Comparison of ENCODE assay signal across 9 cellular contexts in the genomic region with DNA sequence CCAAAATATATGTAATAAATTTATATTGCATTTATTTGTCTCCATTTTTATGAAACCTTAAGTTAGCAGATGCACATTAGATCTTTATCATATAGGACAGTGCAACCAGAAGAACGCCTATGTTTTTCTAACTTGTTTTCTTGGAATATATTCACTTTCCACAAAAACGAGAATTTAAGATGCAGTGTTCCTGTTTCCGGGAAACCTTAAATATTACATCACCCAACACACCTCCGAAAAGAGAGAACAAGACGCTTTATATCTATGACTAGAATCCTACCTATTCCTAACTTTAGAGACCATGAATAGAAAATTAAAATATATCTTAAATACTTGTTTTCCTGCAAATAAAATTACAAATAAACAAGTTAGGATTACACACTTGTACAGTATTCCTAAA. TPM values are rescaled to one million over a fixed set of nuclear protein-coding genes. Genes with fewer than 3 reads are reported as not detected.
DNase-seq lines count a peak whose midpoint lies in the region; ATAC-seq and TF ChIP-seq lines count a peak whose summit lies in the region.
"Had no signal": no experiment of that assay in that cellular context is flagged by ENCODE, and none has a peak within 500 bp of the region (broad histone marks: within the 10 kb centered on the region; RNA-seq: fewer than 3 reads in every experiment).

No MANE protein-coding gene starts in this region.

- DNase-seq in SK-N-SH: no peak
- DNase-seq in MM.1S: no peak
- DNase-seq in mammary epithelial cell: no peak
- no peak for DNase-seq in neural progenitor cell (ENCODE audit: low spot score)
- DNase-seq in foreskin keratinocyte: no peak
- DNase-seq in posterior vena cava (ENCODE audit: low spot score): no peak
- DNase-seq: stimulated activated CD4-positive, alpha-beta T cell treated with anti-CD3 and anti-CD28 coated beads, Interleukin-12 subunit alpha, Interleukin-12 subunit beta, amount 100 ng/mL, for 4 hours had no signal

- H2AFZ ChIP-seq in SK-N-SH (ENCODE audit: low read depth) (0 out of 2 replicates have a peak overlapping the region, but pooled peaks have one; percentile 75), MM.1S (ENCODE audit: low read length) (no peak overlapping the region), mammary epithelial cell (ENCODE audit: low read depth, low read length) (no peak overlapping the region), neural progenitor cell (replicated peaks) (no peak overlapping the region)

- peaks cover 76% of the 10 kb centered on the region for H3K79me2 ChIP-seq in SK-N-SH (ENCODE audit: insufficient read depth)
- H3K79me2 ChIP-seq in MM.1S (ENCODE audit: low read length): peaks cover 69% of the 10 kb centered on the region
- peaks cover 69% of the 10 kb centered on the region for H3K79me2 ChIP-seq in mammary epithelial cell (ENCODE audit: insufficient read depth, low read length)
- H3K79me2 ChIP-seq in neural progenitor cell (ENCODE audit: low read depth): peaks cover 74% of the 10 kb centered on the region

- H3K4me3 ChIP-seq in SK-N-SH (ENCODE audit: low read depth in 2 of 2, low read length in 1 of 2) (peak overlapping the region; percentile 75 to 92; a peak in 2 of 4 replicates), MM.1S (ENCODE audit: low read length) (peak overlapping the region; percentile 90), mammary epithelial cell (replicated peaks in 1 of 3; ENCODE audit: insufficient read depth in 1 of 3, low read depth in 2 of 3, low read length in 3 of 3) (peak overlapping the region in 2 of 3 experiments; percentile 79 to 87), neural progenitor cell (peak overlapping the region; percentile 91)

- TF ChIP-seq CTCF in SK-N-SH (IDR thresholded peaks at IDR 0.05): no peak
- TF ChIP-seq CTCF in MM.1S (IDR thresholded peaks at IDR 0.05; ENCODE audit: low read length): no peak
- TF ChIP-seq CTCF in mammary epithelial cell (conservative IDR thresholded peaks at IDR 0.05 in 1 of 2, IDR thresholded peaks at IDR 0.05 in 1 of 2; ENCODE audit: extremely low read depth in 1 of 2, insufficient read depth in 1 of 2, low read depth in 1 of 2, low read length in 2 of 2): no peak
- TF ChIP-seq CTCF in neural progenitor cell (IDR thresholded peaks at IDR 0.05): no peak
- TF ChIP-seq CTCF in foreskin keratinocyte (conservative IDR thresholded peaks at IDR 0.05): no peak

- H3K9me3 Mint-ChIP-seq in neural progenitor cell: peaks cover 18% of the 10 kb centered on the region

- peaks cover 29% of the 10 kb centered on the region for H3K4me1 Mint-ChIP-seq in neural progenitor cell

- no peak overlapping the region for H3K27ac Mint-ChIP-seq in neural progenitor cell

- H3K4me3 Mint-ChIP-seq in neural progenitor cell: peak overlapping the region; percentile 99

- H3K27me3 ChIP-seq in SK-N-SH (ENCODE audit: insufficient read depth): no peaks in the 10 kb centered on the region
- H3K27me3 ChIP-seq in MM.1S (replicated peaks; ENCODE audit: insufficient read depth, low read length): no peaks in the 10 kb centered on the region
- no peaks in the 10 kb centered on the region for H3K27me3 ChIP-seq in mammary epithelial cell (ENCODE audit: insufficient read depth, low read length)
- no peaks in the 10 kb centered on the region for H3K27me3 ChIP-seq in neural progenitor cell
- no peaks in the 10 kb centered on the region for H3K27me3 ChIP-seq in foreskin keratinocyte

- H4K20me1 ChIP-seq in SK-N-SH (ENCODE audit: insufficient read depth) (peaks cover 24% of the 10 kb centered on the region; the same call in 1 of the 2 replicates), MM.1S (ENCODE audit: insufficient read depth, low read length) (peaks cover 36% of the 10 kb centered on the region), mammary epithelial cell (ENCODE audit: insufficient read depth, low read length) (no peaks in the 10 kb centered on the region), neural progenitor cell (ENCODE audit: low read depth) (peaks cover 60% of the 10 kb centered on the region)

- H3F3A ChIP-seq in SK-N-SH (replicated peaks; ENCODE audit: insufficient read depth) (peaks cover 21% of the 10 kb centered on the region), MM.1S (ENCODE audit: insufficient read depth, low read length) (peaks cover 16% of the 10 kb centered on the region), neural progenitor cell (ENCODE audit: low read depth) (peaks cover 26% of the 10 kb centered on the region)

- BruUV-seq in mammary epithelial cell (replicated peaks; lab: Mats Ljungman, UMichigan): TSS peak; percentile 20

- POLR2A ChIA-PET in SK-N-SH (lab: Yijun Ruan, JAX): no interaction called here

- ATAC-seq in SK-N-SH treated with all-trans-retinoic acid at 6 μM for 48 hours: no peak
- no peak for ATAC-seq in foreskin keratinocyte
- ATAC-seq in HG03354 (IDR thresholded peaks at IDR 0.05; ENCODE audit: poor library complexity, severe bottlenecking, unreplicated experiment): no peak

- H3K9me3 ChIP-seq in SK-N-SH (no peaks in the 10 kb centered on the region), MM.1S (replicated peaks; ENCODE audit: insufficient read depth, low read length) (no peaks in the 10 kb centered on the region), mammary epithelial cell (replicated peaks; ENCODE audit: insufficient read depth, low read length) (no peaks in the 10 kb centered on the region), neural progenitor cell (ENCODE audit: low read depth) (no peaks in the 10 kb centered on the region)

- peaks cover 0 to 8% of the 10 kb centered on the region in 2 experiments; a peak in 2 of 4 replicates for H3K4me1 ChIP-seq in SK-N-SH (ENCODE audit: control insufficient read depth in 1 of 2, insufficient read depth in 2 of 2, low read depth in 1 of 2, low read length in 1 of 2)
- H3K4me1 ChIP-seq in MM.1S (ENCODE audit: low read length): no peaks in the 10 kb centered on the region; the same call in 1 of the 2 replicates
- peaks cover 8% of the 10 kb centered on the region for H3K4me1 ChIP-seq in mammary epithelial cell (ENCODE audit: insufficient read depth, low read length)
- H3K4me1 ChIP-seq in neural progenitor cell: peaks cover 14% of the 10 kb centered on the region
- peaks cover 8% of the 10 kb centered on the region for H3K4me1 ChIP-seq in foreskin keratinocyte

- in situ Hi-C loops in mammary epithelial cell (cut with MboI; ENCODE audit: low sequenced_read_pairs in 2 of 2): loop anchor here in 1 of 2 donors (10.0 kb wide), 1 partner anchor 63 kb away; no protein-coding TSS in a partner anchor

- TF ChIP-seq RAD21 in SK-N-SH (IDR thresholded peaks at IDR 0.05; ENCODE audit: low read length): no peak

- H3K27me3 Mint-ChIP-seq in neural progenitor cell (ENCODE audit: insufficient read depth, low read depth): peaks cover 9% of the 10 kb centered on the region

- H3K27ac ChIP-seq in SK-N-SH (ENCODE audit: low read depth in 2 of 2, low read length in 1 of 2) (no peak overlapping the region), MM.1S (ENCODE audit: low read length) (no peak overlapping the region), mammary epithelial cell (ENCODE audit: insufficient read depth, low read depth, low read length) (no peak overlapping the region), neural progenitor cell (no peak overlapping the region), foreskin keratinocyte (no peak overlapping the region)

- H3K36me3 Mint-ChIP-seq in neural progenitor cell: peaks cover 30% of the 10 kb centered on the region

- H3K9me2 ChIP-seq in SK-N-SH (no peaks in the 10 kb centered on the region), MM.1S (replicated peaks; ENCODE audit: insufficient read depth, low read length) (no peaks in the 10 kb centered on the region)

- CTCF ChIA-PET in SK-N-SH (lab: Yijun Ruan, JAX) (interaction anchor here (0.9 to 2.1 kb wide), 5 partner anchors 26 to 162 kb away, joined by 3 to 12 read pairs (median 3); no protein-coding TSS in a partner anchor), mammary epithelial cell (lab: Charles Lee; ENCODE audit: low non-redundant PET) (no interaction called here)

- intact Hi-C loops in mammary epithelial cell (cut with micrococcal nuclease): loop anchor here (5.0 kb wide), 2 partner anchors 65 to 100 kb away; no protein-coding TSS in a partner anchor
- intact Hi-C loops in posterior vena cava (cut with DNase I): loop anchor here in 1 of 2 donors (10.0 kb wide), 1 partner anchor 63 kb away; no protein-coding TSS in a partner anchor

- dilution Hi-C loops in mammary epithelial cell (cut with HindIII; ENCODE audit: low sequenced_read_pairs): no loop called here

- H3K9ac ChIP-seq in SK-N-SH (peak overlapping the region; percentile 94; the same call in 1 of the 2 replicates), MM.1S (ENCODE audit: low read length) (peak overlapping the region; percentile 84; the same call in 1 of the 2 replicates), mammary epithelial cell (ENCODE audit: insufficient read depth, low read length) (peak overlapping the region; percentile 13), neural progenitor cell (peak overlapping the region; percentile 66)

- peak overlapping the region; percentile 93 for H3K4me2 ChIP-seq in SK-N-SH
- peak overlapping the region; percentile 70 for H3K4me2 ChIP-seq in MM.1S (ENCODE audit: low read depth, low read length)
- peak overlapping the region; percentile 94 for H3K4me2 ChIP-seq in mammary epithelial cell (ENCODE audit: insufficient read depth, low read depth, low read length)
- H3K4me2 ChIP-seq in neural progenitor cell: peak overlapping the region; percentile 94

- 74% methylated on average over 5 of the region's 5 CpGs for WGBS in SK-N-SH (ENCODE audit: low lambda C conversion rate)
- WGBS in mammary epithelial cell (ENCODE audit: low coverage, missing lambda C conversion rate): 68% methylated on average over 5 of the region's 5 CpGs

- TF ChIP-seq EP300 in SK-N-SH (IDR thresholded peaks at IDR 0.05; ENCODE audit: borderline replicate concordance in 1 of 2, low read depth in 1 of 2, low read length in 1 of 2): no peak

- H3K36me3 ChIP-seq in SK-N-SH (replicated peaks in 1 of 2; ENCODE audit: control insufficient read depth in 1 of 2, insufficient read depth in 2 of 2, low read length in 1 of 2) (peaks cover 0 to 5% of the 10 kb centered on the region in 2 experiments), MM.1S (replicated peaks; ENCODE audit: insufficient read depth, low read length) (no peaks in the 10 kb centered on the region), mammary epithelial cell (ENCODE audit: insufficient read depth, low read length) (no peaks in the 10 kb centered on the region), neural progenitor cell (no peaks in the 10 kb centered on the region)

TF ChIP-seq in SK-N-SH, 30 proteins besides CTCF, POLR2A, EP300 and RAD21 (continues in another document):
- TF ChIP-seq FOXJ3 (CRISPR knock-in tag; IDR thresholded peaks at IDR 0.05): no peak

TF ChIP-seq in SK-N-SH treated with all-trans-retinoic acid at 6 μM for 48 hours, 23 proteins besides CTCF, POLR2A, EP300 and RAD21 (continues in another document):
- no peak for TF ChIP-seq ISL1 (CRISPR knock-in tag; IDR thresholded peaks at IDR 0.05)

RNA-seq across cellular contexts. Expression of gene EZH2, which starts 1.9 kb away (rescaled TPM):
- polyA plus RNA-seq in SK-N-SH (2012; rRNA removed): 30.6 and 32.7 TPM in 2 replicates
- polyA plus RNA-seq in SK-N-SH (2012; cell fraction: cytosol; rRNA removed): 27.1 and 28.1 TPM in 2 replicates
- 56.9 and 84.1 TPM in 2 replicates for polyA plus RNA-seq in SK-N-SH (2012; cell fraction: nucleus; rRNA removed)
- 10 to 100 TPM in 1 of 2 donors, 1 to 10 TPM in 1; 4.8 to 24.1 TPM for total RNA-seq in mammary epithelial cell
- polyA plus RNA-seq in mammary epithelial cell: 17.7 TPM
- 16.7 TPM for polyA minus RNA-seq in mammary epithelial cell
- total RNA-seq in neural progenitor cell (ENCODE audit: low replicate concordance): 86.7 and 112 TPM in 2 replicates
- total RNA-seq in foreskin keratinocyte: 17.6 and 20.8 TPM in 2 replicates
- polyA plus RNA-seq in foreskin keratinocyte: 10.4 and 12.6 TPM in 2 replicates
- 1 to 10 TPM; 1.7 to 1.9 TPM for total RNA-seq in posterior vena cava

Comparison
In these comparisons a context has a peak if more than half of its experiments do, and no peak if none do; other contexts are left out.
1. H3K9ac ChIP-seq: peak in every context shown above with its lines; median percentile 94 in SK-N-SH; 84 in MM.1S; 66 in neural progenitor cell; 13 in mammary epithelial cell.